Comparison of ENCODE assay signal across 9 cellular contexts in the genomic region with DNA sequence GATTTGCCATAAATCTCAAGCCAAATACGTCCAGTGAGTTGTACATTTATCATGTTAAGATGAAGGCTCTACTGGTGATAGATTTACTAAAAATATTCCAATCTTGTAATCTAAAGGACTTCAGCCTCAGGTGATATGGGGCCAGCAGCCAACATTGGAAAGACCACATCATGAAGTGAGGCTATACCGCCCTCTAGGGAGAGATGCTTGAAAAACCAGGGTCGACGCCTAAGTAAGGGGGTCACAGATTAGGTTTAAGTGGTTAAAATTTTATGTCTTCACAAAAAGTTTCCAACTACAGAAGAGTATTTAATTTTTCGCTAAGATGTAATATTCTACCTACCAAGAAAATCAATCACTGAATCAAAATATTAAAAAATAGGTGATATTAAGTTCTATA. TPM values are rescaled to one million over a fixed set of nuclear protein-coding genes. Genes with fewer than 3 reads are reported as not detected.
DNase-seq lines count a peak whose midpoint lies in the region; ATAC-seq and TF ChIP-seq lines count a peak whose summit lies in the region.
"Had no signal": no experiment of that assay in that cellular context is flagged by ENCODE, and none has a peak within 500 bp of the region (broad histone marks: within the 10 kb centered on the region; RNA-seq: fewer than 3 reads in every experiment).

No MANE protein-coding gene starts in this region.

- H3K27me3 ChIP-seq in brain microvascular endothelial cell (replicated peaks): no peaks in the 10 kb centered on the region
- H3K27me3 ChIP-seq in osteoblast (ENCODE audit: insufficient read depth, low read length): no peaks in the 10 kb centered on the region

- CTCF ChIA-PET in activated naive CD4-positive, alpha-beta T cell treated with anti-CD3 and anti-CD28 coated beads, Interleukin-2, amount 10 ng/mL, durations not matched to agents 7 days and 5 days (lab: Charles Lee): interaction anchor here (1.0 to 1.4 kb wide), 7 partner anchors 9 to 186 kb away, joined by 3 to 4 read pairs (median 4); no protein-coding TSS in a partner anchor

- TF ChIP-seq CTCF in brain microvascular endothelial cell (IDR thresholded peaks at IDR 0.05; ENCODE audit: low read depth, low read length, missing control alignments) (peak; percentile 68), osteoblast (IDR thresholded peaks at IDR 0.05; ENCODE audit: extremely low read depth, low read depth, low read length) (peak; percentile 48)

- H3K79me2 ChIP-seq in osteoblast (ENCODE audit: insufficient read depth, low read length): peaks cover 93% of the 10 kb centered on the region

- H3K27ac Mint-ChIP-seq in activated naive CD4-positive, alpha-beta T cell treated with anti-CD3 and anti-CD28 coated beads, Interleukin-2, amount 10 ng/mL, durations not matched to agents 7 days and 5 days: no peak overlapping the region

- H3K4me3 ChIP-seq in brain microvascular endothelial cell (ENCODE audit: low read depth, low read length) (no peak overlapping the region), osteoblast (ENCODE audit: insufficient read depth, low read length) (no peak overlapping the region)

- H3K4me3 Mint-ChIP-seq in activated naive CD4-positive, alpha-beta T cell treated with anti-CD3 and anti-CD28 coated beads, Interleukin-2, amount 10 ng/mL, durations not matched to agents 7 days and 5 days: no peak overlapping the region

- H3K9me3 Mint-ChIP-seq in activated naive CD4-positive, alpha-beta T cell treated with anti-CD3 and anti-CD28 coated beads, Interleukin-2, amount 10 ng/mL, durations not matched to agents 7 days and 5 days: no peaks in the 10 kb centered on the region

- H3K4me2 ChIP-seq in osteoblast (ENCODE audit: insufficient read depth, low read length): no peak overlapping the region

- no peaks in the 10 kb centered on the region for H3K27me3 Mint-ChIP-seq in activated naive CD4-positive, alpha-beta T cell treated with anti-CD3 and anti-CD28 coated beads, Interleukin-2, amount 10 ng/mL, durations not matched to agents 7 days and 5 days

- ATAC-seq in HG03439 (IDR thresholded peaks at IDR 0.05; ENCODE audit: unreplicated experiment): peak; percentile 30
- ATAC-seq in HG03039 (IDR thresholded peaks at IDR 0.05; ENCODE audit: unreplicated experiment): no peak
- ATAC-seq in HG02571 (IDR thresholded peaks at IDR 0.05; ENCODE audit: unreplicated experiment): no peak

- H3K36me3 ChIP-seq in brain microvascular endothelial cell (replicated peaks): no peaks in the 10 kb centered on the region
- H3K36me3 ChIP-seq in osteoblast (ENCODE audit: insufficient read depth, low read length): no peaks in the 10 kb centered on the region

- H3K9me3 ChIP-seq in osteoblast (ENCODE audit: low read depth, low read length): no peaks in the 10 kb centered on the region

- H3K36me3 Mint-ChIP-seq in activated naive CD4-positive, alpha-beta T cell treated with anti-CD3 and anti-CD28 coated beads, Interleukin-2, amount 10 ng/mL, durations not matched to agents 7 days and 5 days: peaks cover 50% of the 10 kb centered on the region

- peaks cover 66% of the 10 kb centered on the region for H3K4me1 Mint-ChIP-seq in activated naive CD4-positive, alpha-beta T cell treated with anti-CD3 and anti-CD28 coated beads, Interleukin-2, amount 10 ng/mL, durations not matched to agents 7 days and 5 days

- peaks cover 44% of the 10 kb centered on the region for H3K4me1 ChIP-seq in osteoblast (ENCODE audit: insufficient read depth, low read length)

- no peaks in the 10 kb centered on the region for H4K20me1 ChIP-seq in osteoblast (ENCODE audit: insufficient read depth, low read length)

- in situ Hi-C loops in brain microvascular endothelial cell (cut with HindIII; ENCODE audit: low pct_ligation_motif_present, low sequenced_read_pairs): no loop called here

- no peak overlapping the region for H3K27ac ChIP-seq in brain microvascular endothelial cell
- H3K27ac ChIP-seq in osteoblast (ENCODE audit: low read depth, low read length): peak overlapping the region; percentile 22

- H2AFZ ChIP-seq in osteoblast (ENCODE audit: low read length): no peak overlapping the region

- DNase-seq in NOMO-1 (lab: John Stamatoyannopoulos, UW; ENCODE audit: unreplicated experiment in 2 of 2) (peak; percentile 30 to 67), NOMO-1 treated with dmso at 0.1 percent for 144 hours (lab: John Stamatoyannopoulos, UW; ENCODE audit: unreplicated experiment) (no peak), brain microvascular endothelial cell (no peak), osteoblast (ENCODE audit: insufficient read length, low spot score, missing footprints) (no peak)
- no peak for DNase-seq in activated naive CD4-positive, alpha-beta T cell treated with anti-CD3 and anti-CD28 coated beads, Interleukin-2, amount 10 ng/mL, durations not matched to agents 7 days and 5 days
- DNase-seq: activated CD4-positive, alpha-beta T cell treated with anti-CD3 and anti-CD28 coated beads, Interleukin-2, amount 50 U/mL, for 1 hour had no signal

RNA-seq across cellular contexts. Expression of gene DOCK10, which starts 33.3 kb away (rescaled TPM):
- total RNA-seq in osteoblast: 33.3 and 38.3 TPM in 2 replicates

Comparison
In these comparisons a context has a peak if more than half of its experiments do, and no peak if none do; other contexts are left out.
1. DNase-seq: peak in NOMO-1 (2 of 2); none in NOMO-1 treated with dmso at 0.1 percent for 144 hours (single experiment), brain microvascular endothelial cell (single experiment), osteoblast (single experiment) and activated naive CD4-positive, alpha-beta T cell treated with anti-CD3 and anti-CD28 coated beads, Interleukin-2, amount 10 ng/mL, durations not matched to agents 7 days and 5 days (single experiment).